Comparison of ENCODE assay signal across 8 cellular contexts in the genomic region with DNA sequence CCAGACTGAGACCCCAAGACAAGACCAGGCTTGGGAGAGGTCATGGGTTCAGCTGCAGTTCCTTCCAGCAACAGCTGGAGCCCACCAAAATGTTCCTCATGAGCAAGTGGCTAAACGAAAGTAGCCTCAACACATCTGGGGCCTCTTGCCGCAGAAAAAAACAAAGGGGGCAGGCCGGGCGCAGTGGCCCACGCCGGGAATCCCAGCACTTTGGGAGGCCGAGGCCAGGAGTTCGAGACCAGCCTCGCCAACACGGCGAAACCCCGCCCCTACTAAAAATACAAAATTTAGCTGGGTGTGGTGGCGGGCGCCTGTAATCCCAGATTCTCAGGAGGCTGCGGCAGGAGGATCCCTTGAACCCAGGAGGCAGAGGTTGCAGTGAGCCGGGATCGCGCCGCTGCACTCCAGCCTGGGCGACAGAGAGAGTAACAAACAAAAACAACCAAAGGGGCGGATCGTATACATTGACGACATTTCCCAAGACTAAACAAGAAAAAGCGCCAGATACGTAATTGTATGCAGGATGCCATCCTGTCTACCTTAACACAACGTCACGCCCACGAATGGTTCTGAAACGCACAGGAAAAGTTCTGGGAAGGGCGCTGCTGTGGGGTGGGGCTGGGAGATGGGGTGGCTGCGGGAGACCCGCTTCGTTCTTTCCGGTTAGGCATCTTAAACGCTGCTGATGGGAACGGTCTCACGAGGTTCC. TPM values are rescaled to one million over a fixed set of nuclear protein-coding genes. Genes with fewer than 3 reads are reported as not detected.
DNase-seq lines count a peak whose midpoint lies in the region; ATAC-seq, FAIRE-seq and TF ChIP-seq lines count a peak whose summit lies in the region.

No MANE protein-coding gene starts in this region.

- H3K4me1 ChIP-seq in cardiac muscle cell (ENCODE audit: low read depth) (peaks cover 6% of the 10 kb centered on the region), astrocyte (ENCODE audit: insufficient read depth, low read length) (peaks cover 38% of the 10 kb centered on the region), upper lobe of left lung (peaks cover 25 to 40% (median 28%) of the 10 kb centered on the region in 4 donors)

- H3K36me3 ChIP-seq in cardiac muscle cell, result peaks cover 11% of the 10 kb centered on the region
- peaks cover 11% of the 10 kb centered on the region for H3K36me3 ChIP-seq in astrocyte (ENCODE audit: insufficient read depth, low read length)
- peaks cover 5 to 35% (median 27%) of the 10 kb centered on the region in 4 donors for H3K36me3 ChIP-seq in upper lobe of left lung

- TF ChIP-seq CTCF in cardiac muscle cell (IDR thresholded peaks at IDR 0.05; ENCODE audit: low read depth, low read length), result no peak
- no peak for TF ChIP-seq CTCF in astrocyte (IDR thresholded peaks at IDR 0.05; ENCODE audit: insufficient read depth, low read depth, low read length)
- TF ChIP-seq CTCF in lower leg skin (IDR thresholded peaks at IDR 0.05), result no peak
- TF ChIP-seq CTCF in upper lobe of left lung (IDR thresholded peaks at IDR 0.05), result no peak

- H3K36me3 Mint-ChIP-seq in astrocyte (ENCODE audit: low read depth, unreplicated experiment), result peaks cover 8% of the 10 kb centered on the region

- H3K4me3 ChIP-seq in cardiac muscle cell (peak overlapping the region; percentile 99), astrocyte (ENCODE audit: insufficient read depth, low read depth, low read length) (peak overlapping the region; percentile 69), lower leg skin (ENCODE audit: low read depth, poor library complexity, severe bottlenecking) (peak overlapping the region; percentile 85), upper lobe of left lung (peak overlapping the region; percentile 63 to 100 (median 91))

- peaks cover 68% of the 10 kb centered on the region for H3K79me2 ChIP-seq in astrocyte (ENCODE audit: insufficient read depth, low read length)

- no peak overlapping the region for H3K27ac ChIP-seq in cardiac muscle cell
- no peak overlapping the region for H3K27ac ChIP-seq in astrocyte (ENCODE audit: low read depth, low read length)
- H3K27ac ChIP-seq in upper lobe of left lung, result peak overlapping the region in 2 of 4 donors; percentile 75 to 86

- H2AFZ ChIP-seq in astrocyte (ENCODE audit: low read depth, low read length), result no peak overlapping the region

- 38 to 47% methylated on average over 35 of the region's 37 CpGs for WGBS in lower leg skin, 2 donors
- WGBS in upper lobe of left lung, 2 donors, result 52 to 53% methylated on average over 37 of the region's 37 CpGs

- no peak for FAIRE-seq in astrocyte (lab: Jason Lieb, UNC)

- no peak for TF ChIP-seq POLR2A in lower leg skin (IDR thresholded peaks at IDR 0.05)
- TF ChIP-seq POLR2A in upper lobe of left lung (IDR thresholded peaks at IDR 0.05), result no peak
- no peak for TF ChIP-seq POLR2A in erythroblast (IDR thresholded peaks at IDR 0.05; ENCODE audit: low read length)

- H3K27me3 ChIP-seq in cardiac muscle cell (no peaks in the 10 kb centered on the region), astrocyte (ENCODE audit: insufficient read depth, low read length) (no peaks in the 10 kb centered on the region), upper lobe of left lung (no peaks in the 10 kb centered on the region)

- DNase-seq in cardiac muscle cell (ENCODE audit: low read depth in 1 of 2, low spot score in 1 of 2), result no peak
- DNase-seq in left ventricle myocardium superior, result no peak
- DNase-seq in astrocyte (ENCODE audit: low read depth), result peak; percentile 30
- DNase-seq in lower leg skin (ENCODE audit: low spot score in 2 of 2), result no peak
- DNase-seq in upper lobe of left lung, result no peak
- no peak for DNase-seq in erythroblast (lab: John Stamatoyannopoulos, UW)
- DNase-seq in hypothalamus (lab: John Stamatoyannopoulos, UW), result no peak
- no peak for DNase-seq in NCI-H526 (lab: John Stamatoyannopoulos, UW)

- H3K27ac Mint-ChIP-seq in astrocyte (ENCODE audit: unreplicated experiment), result peak overlapping the region; percentile 18

- no peaks in the 10 kb centered on the region for H3K27me3 Mint-ChIP-seq in astrocyte (ENCODE audit: low read depth, unreplicated experiment)

- peak overlapping the region; percentile 89 for H3K4me3 Mint-ChIP-seq in astrocyte (ENCODE audit: unreplicated experiment)

- H3K4me2 ChIP-seq in astrocyte (ENCODE audit: low read length), result peak overlapping the region; percentile 98

- ATAC-seq in left ventricle myocardium superior (no peak), upper lobe of left lung (ENCODE audit: low FRiP score in 2 of 2) (no peak)

- H3K4me1 Mint-ChIP-seq in astrocyte (ENCODE audit: low read depth, unreplicated experiment), result peaks cover 24% of the 10 kb centered on the region

- intact Hi-C loops in left ventricle myocardium superior (cut with micrococcal nuclease), result no loop called here
- intact Hi-C loops in lower leg skin (cut with DNase I; ENCODE audit: low total_unique reads), result no loop called here

- H4K20me1 ChIP-seq in astrocyte (ENCODE audit: insufficient read depth, low read length), result peaks cover 83% of the 10 kb centered on the region

- no peaks in the 10 kb centered on the region for H3K9me3 Mint-ChIP-seq in astrocyte (ENCODE audit: unreplicated experiment)

- no peaks in the 10 kb centered on the region for H3K9me3 ChIP-seq in cardiac muscle cell (ENCODE audit: low read depth)
- no peaks in the 10 kb centered on the region for H3K9me3 ChIP-seq in astrocyte (ENCODE audit: insufficient read depth, low read depth, low read length)
- H3K9me3 ChIP-seq in upper lobe of left lung, result no peaks in the 10 kb centered on the region

- no peak for TF ChIP-seq EP300 in upper lobe of left lung (IDR thresholded peaks at IDR 0.05)

- H3K9ac ChIP-seq in astrocyte (ENCODE audit: low read length), result peak overlapping the region; percentile 88

RNA-seq across cellular contexts. Expression of a gene that starts 1.7 kb away (rescaled TPM):
- total RNA-seq in cardiac muscle cell, result 19.2 and 26.8 TPM in 2 replicates
- 14.9 and 19.5 TPM in 2 replicates for polyA plus RNA-seq in cardiac muscle cell
- 12.1 TPM for total RNA-seq in left ventricle myocardium superior
- total RNA-seq in astrocyte, result 12.6 and 13.2 TPM in 2 replicates
- 10 to 100 TPM in 3 of 4 donors, 1 to 10 TPM in 1; 10.0 to 17.8 (median 12.1) TPM for total RNA-seq in lower leg skin
- 10 to 100 TPM in 5 of 6 donors, 1 to 10 TPM in 1; 9.1 to 43.0 (median 14.1) TPM for total RNA-seq in upper lobe of left lung

RNA-seq across cellular contexts. Expression of a gene that starts 27.5 kb away (rescaled TPM):
- total RNA-seq in cardiac muscle cell (73.5 and 74.5 TPM in 2 replicates), left ventricle myocardium superior (77.8 TPM), astrocyte (91.6 and 94.4 TPM in 2 replicates), lower leg skin (10 to 100 TPM; 35.9 to 59.6 (median 38.1) TPM), upper lobe of left lung (10 to 100 TPM; 30.4 to 48.2 (median 41.0) TPM)
- polyA plus RNA-seq in cardiac muscle cell, result 128 and 146 TPM in 2 replicates

RNA-seq across cellular contexts. Expression of a gene that starts 27.6 kb away (rescaled TPM):
- 25.6 and 38.3 TPM in 2 replicates for total RNA-seq in cardiac muscle cell
- polyA plus RNA-seq in cardiac muscle cell, result 25.5 and 30.2 TPM in 2 replicates
- total RNA-seq in left ventricle myocardium superior, result 23.3 TPM
- 71.5 and 71.7 TPM in 2 replicates for total RNA-seq in astrocyte
- 10 to 100 TPM; 29.8 to 46.2 (median 36.6) TPM for total RNA-seq in lower leg skin
- 100 to 1,000 TPM in 1 of 6 donors, 10 to 100 TPM in 5; 29.6 to 128 (median 40.0) TPM for total RNA-seq in upper lobe of left lung

RNA-seq across cellular contexts. Expression of a gene that starts 38.0 kb away (rescaled TPM):
- total RNA-seq in cardiac muscle cell (9.6 and 12.7 TPM in 2 replicates), left ventricle myocardium superior (4.4 TPM), astrocyte (13.8 and 18.6 TPM in 2 replicates), lower leg skin (1 to 10 TPM; 5.9 to 9.9 (median 9.6) TPM), upper lobe of left lung (10 to 100 TPM in 3 of 6 donors, 1 to 10 TPM in 3; 7.8 to 35.6 (median 13.2) TPM)
- polyA plus RNA-seq in cardiac muscle cell, result 7.7 and 8.7 TPM in 2 replicates

RNA-seq across cellular contexts. Expression of a gene that starts 44.8 kb away (rescaled TPM):
- 33.5 and 39.5 TPM in 2 replicates for total RNA-seq in cardiac muscle cell
- polyA plus RNA-seq in cardiac muscle cell, result 32.3 and 35.8 TPM in 2 replicates
- total RNA-seq in left ventricle myocardium superior, result 23.2 TPM
- 94.5 and 103 TPM in 2 replicates for total RNA-seq in astrocyte
- total RNA-seq in lower leg skin, result 10 to 100 TPM; 58.4 to 77.8 (median 58.5) TPM
- total RNA-seq in upper lobe of left lung, result 10 to 100 TPM; 64.1 to 89.1 (median 72.1) TPM
